ENCODE assay signal across 16 cellular contexts in genomic region chr2:121189656-121190381, GRCh38.
A peak's percentile ranks its signal among the peaks of the same experiment; 100 is the strongest.
DNase-seq lines count a peak whose midpoint lies in the region; ATAC-seq and TF ChIP-seq lines count a peak whose summit lies in the region.
"Had no signal": no experiment of that assay in that cellular context is flagged by ENCODE, and none has a peak within 500 bp of the region (broad histone marks: within the 10 kb centered on the region; RNA-seq: fewer than 3 reads in every experiment).

No MANE protein-coding gene starts in this region.

- no peaks in the 10 kb centered on the region for H3K9me3 ChIP-seq in sigmoid colon

- DNase-seq in DMS 273 (lab: John Stamatoyannopoulos, UW; ENCODE audit: unreplicated experiment): peak; percentile 18
- no peak for DNase-seq in DMS 273 treated with DMSO at 0.1 percent for 48 hours (lab: John Stamatoyannopoulos, UW)
- DNase-seq in OCI-M1 (lab: John Stamatoyannopoulos, UW): peak; percentile 7
- no peak for DNase-seq in left lobe of liver (ENCODE audit: low spot score)
- DNase-seq in sigmoid colon: peak; percentile 20
- DNase-seq in RKO (ENCODE audit: low spot score): no peak
- no peak for DNase-seq in NOMO-1 treated with DMSO at 0.1 percent for 48 hours (lab: John Stamatoyannopoulos, UW; ENCODE audit: unreplicated experiment)
- DNase-seq: C1 segment of cervical spinal cord, NCI-H1092 treated with DMSO at 0.1 percent for 48 hours, NCI-H187, NCI-H2171 treated with DMSO at 0.1 percent for 48 hours, NCI-H510A had no signal

- no peaks in the 10 kb centered on the region for H3K27me3 ChIP-seq in sigmoid colon

- no peaks in the 10 kb centered on the region for H3K4me1 ChIP-seq in sigmoid colon

- peak; percentile 41 for ATAC-seq in left lobe of liver
- ATAC-seq in HG02884 (IDR thresholded peaks at IDR 0.05; ENCODE audit: unreplicated experiment): no peak
- ATAC-seq: GM12878, HCT116 had no signal

- no peak overlapping the region for H3K27ac ChIP-seq in sigmoid colon
- H3K27ac ChIP-seq: 22Rv1 had no signal

- TF ChIP-seq POLR2A in sigmoid colon (IDR thresholded peaks at IDR 0.05): no peak

- no peaks in the 10 kb centered on the region for H3K36me3 ChIP-seq in sigmoid colon

- TF ChIP-seq CTCF in sigmoid colon (IDR thresholded peaks at IDR 0.05): no peak

- no peak overlapping the region for H3K4me3 ChIP-seq in sigmoid colon
- H3K4me3 ChIP-seq: GM12878 had no signal

- intact Hi-C loops in sigmoid colon (cut with DNase I): no loop called here

- TF ChIP-seq EP300 in sigmoid colon (IDR thresholded peaks at IDR 0.05): no peak

- 60 to 66% methylated on average over 7 of the region's 7 CpGs for WGBS in sigmoid colon, 2 donors

Comparison
In these comparisons a context has a peak if more than half of its experiments do, and no peak if none do; other contexts are left out.
1. DNase-seq: peak in DMS 273 (single experiment), OCI-M1 (single experiment) and sigmoid colon (single experiment); none in DMS 273 treated with DMSO at 0.1 percent for 48 hours (single experiment), left lobe of liver (single experiment), RKO (single experiment) and NOMO-1 treated with DMSO at 0.1 percent for 48 hours (single experiment).